In genomic region chr1:205688681-205689080, GRCh38 we compare ENCODE assay signal across 28 cellular contexts.
"Had no signal": no experiment of that assay in that cellular context is flagged by ENCODE, and none has a peak within 500 bp of the region (broad histone marks: within the 10 kb centered on the region; RNA-seq: fewer than 3 reads in every experiment).

No MANE protein-coding gene starts in this region.

- H3K27ac ChIP-seq: adrenal gland, body of pancreas, breast epithelium, KMS-11, RWPE1, SK-N-MC had no signal

- H3K4me3 Mint-ChIP-seq: activated CD4-positive, alpha-beta T cell treated with anti-CD3 and anti-CD28 coated beads, Interleukin-2, amount 10 ng/mL, durations not matched to agents 24 days and 14 days; activated CD8-positive, alpha-beta T cell treated with anti-CD3 and anti-CD28 coated beads, Interleukin-2, amount 10 ng/mL, durations not matched to agents 7 days and 5 days; activated naive CD4-positive, alpha-beta T cell treated with anti-CD3 and anti-CD28 coated beads for 36 hours; activated T-cell treated with anti-CD3 and anti-CD28 coated beads, Interleukin-2, amount 50 U/mL, for 24 hours had no signal

- H3K36me3 ChIP-seq: adrenal gland, breast epithelium had no signal

- H3K9me3 Mint-ChIP-seq: activated CD4-positive, alpha-beta T cell treated with anti-CD3 and anti-CD28 coated beads, Interleukin-2, amount 10 ng/mL, durations not matched to agents 24 days and 14 days; activated naive CD4-positive, alpha-beta T cell treated with anti-CD3 and anti-CD28 coated beads for 36 hours; activated naive CD4-positive, alpha-beta T cell treated with anti-CD3 and anti-CD28 coated beads, Interleukin-2, amount 50 U/mL, for 72 hours; activated T-cell treated with anti-CD3 and anti-CD28 coated beads, Interleukin-2, amount 50 U/mL, for 24 hours; activated T-helper 2 cell treated with anti-CD3 and anti-CD28 coated beads, Interferon-gamma antibody, Interleukin-2, Interleukin-4, amounts not matched to agents 10 μg/mL and 5 μg/mL and 100 μg/mL, durations not matched to agents 14 hours and 24 hours and 36 hours had no signal

- H3K4me1 ChIP-seq: adrenal gland, body of pancreas, breast epithelium had no signal

- ATAC-seq: activated CD8-positive, alpha-beta T cell treated with anti-CD3 and anti-CD28 coated beads, Interleukin-2, amount 10 ng/mL, durations not matched to agents 7 days and 5 days; activated naive CD4-positive, alpha-beta T cell treated with anti-CD3 and anti-CD28 coated beads, Interleukin-2, amount 50 U/mL, for 72 hours; body of pancreas; Right ventricle myocardium inferior had no signal

- DNase-seq: activated CD4-positive, alpha-beta T cell treated with anti-CD3 and anti-CD28 coated beads, Interleukin-2, amount 10 ng/mL, durations not matched to agents 24 days and 14 days; activated CD4-positive, alpha-beta T cell treated with anti-CD3 and anti-CD28 coated beads, Interleukin-2, amount 50 U/mL, for 4 hours; activated CD8-positive, alpha-beta T cell treated with anti-CD3 and anti-CD28 coated beads, Interleukin-2, amount 10 ng/mL, durations not matched to agents 7 days and 5 days; activated gamma-delta T cell; activated naive CD4-positive, alpha-beta T cell treated with anti-CD3 and anti-CD28 coated beads for 36 hours; activated T-cell treated with anti-CD3 and anti-CD28 coated beads, Interleukin-2, amount 50 U/mL, for 24 hours; adrenal gland; body of pancreas; MM.1S; MV-4-11; NCI-H1092; NCI-H1436 treated with DMSO at 0.1 percent for 48 hours; NCI-H1694 treated with DMSO at 0.1 percent for 48 hours; NCI-H2029; NCI-H2171; NCI-H510A; NCI-H526; NCI-H748 treated with DMSO at 0.1 percent for 48 hours; NK-92 treated with Interleukin-12 subunit alpha and Interleukin-12 subunit beta, amount 100 ng/mL, for 24 hours; T1000 had no signal

- H3K9me3 ChIP-seq: adrenal gland, body of pancreas, breast epithelium had no signal

- H3K36me3 Mint-ChIP-seq: activated naive CD4-positive, alpha-beta T cell treated with anti-CD3 and anti-CD28 coated beads, Interleukin-2, amount 50 U/mL, for 72 hours had no signal

- H3K27me3 ChIP-seq: adrenal gland, body of pancreas, breast epithelium had no signal

- H3K27ac Mint-ChIP-seq: activated CD4-positive, alpha-beta T cell treated with anti-CD3 and anti-CD28 coated beads, Interleukin-2, amount 10 ng/mL, durations not matched to agents 24 days and 14 days; activated CD8-positive, alpha-beta T cell treated with anti-CD3 and anti-CD28 coated beads, Interleukin-2, amount 10 ng/mL, durations not matched to agents 7 days and 5 days; activated naive CD4-positive, alpha-beta T cell treated with anti-CD3 and anti-CD28 coated beads for 36 hours; activated T-cell treated with anti-CD3 and anti-CD28 coated beads, Interleukin-2, amount 50 U/mL, for 24 hours; activated T-helper 2 cell treated with anti-CD3 and anti-CD28 coated beads, Interferon-gamma antibody, Interleukin-2, Interleukin-4, amounts not matched to agents 10 μg/mL and 5 μg/mL and 100 μg/mL, durations not matched to agents 14 hours and 24 hours and 36 hours had no signal

- H3K4me3 ChIP-seq: adrenal gland, body of pancreas, breast epithelium, PC-9, SK-N-MC had no signal

- H3K9ac ChIP-seq: KMS-11 had no signal
